In the genomic region with DNA sequence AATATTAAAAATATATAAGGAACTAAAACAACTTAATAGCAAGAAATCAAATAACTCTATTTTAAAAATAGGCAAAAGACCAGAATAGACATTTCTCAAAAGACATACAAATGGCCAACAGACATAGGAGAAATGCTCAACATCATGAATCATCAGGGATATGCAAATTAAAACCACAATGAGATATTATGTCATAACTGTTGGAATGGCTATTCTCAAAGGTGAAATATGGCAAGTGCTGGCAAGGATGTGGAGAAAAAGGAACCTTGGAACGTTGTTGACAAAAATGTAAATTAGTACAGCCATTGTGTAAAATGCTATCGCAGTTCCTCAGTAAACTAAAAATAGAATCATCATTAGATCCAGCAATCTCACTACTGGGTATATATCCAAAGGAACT, we compare ENCODE assay signal across 26 cellular contexts.
DNase-seq lines count a peak whose midpoint lies in the region; ATAC-seq, FAIRE-seq and TF ChIP-seq lines count a peak whose summit lies in the region.
"Had no signal": no experiment of that assay in that cellular context is flagged by ENCODE, and none has a peak within 500 bp of the region (broad histone marks: within the 10 kb centered on the region; RNA-seq: fewer than 3 reads in every experiment).

No MANE protein-coding gene starts in this region.

- ATAC-seq in IMR-90 (ENCODE audit: low read depth) (no peak), GM19328 (IDR thresholded peaks at IDR 0.05; ENCODE audit: unreplicated experiment) (no peak)
- ATAC-seq: gastrocnemius medialis, left lung, mucosa of descending colon had no signal

- no peak overlapping the region for H2AFZ ChIP-seq in IMR-90 (replicated peaks; ENCODE audit: low read length, poor library complexity)

- H2AK5ac ChIP-seq in IMR-90 (ENCODE audit: low read depth, low read length), result no peak overlapping the region

- H3K4me3 ChIP-seq in IMR-90 (ENCODE audit: insufficient read depth, low read depth, low read length) (no peak overlapping the region), brain microvascular endothelial cell (ENCODE audit: low read depth, low read length) (no peak overlapping the region), fibroblast of villous mesenchyme (ENCODE audit: low read depth, low read length) (no peak overlapping the region)
- H3K4me3 ChIP-seq: gastrocnemius medialis, left lung, mucosa of descending colon, spleen, vagina had no signal

- H4K8ac ChIP-seq in IMR-90 (ENCODE audit: low read depth in 2 of 2, low read length in 2 of 2), result no peak overlapping the region

- no peak overlapping the region for H2BK5ac ChIP-seq in IMR-90 (ENCODE audit: low read depth, low read length, poor library complexity, severe bottlenecking)

- no peak overlapping the region for H3K23ac ChIP-seq in IMR-90 (ENCODE audit: low read depth, low read length)

- CTCF ChIA-PET in IMR-90 (lab: Yijun Ruan, JAX), result no interaction called here

- H2BK20ac ChIP-seq in IMR-90 (ENCODE audit: low read depth, low read length), result no peak overlapping the region

- H3K36me3 ChIP-seq in IMR-90 (ENCODE audit: control insufficient read depth, insufficient read depth, low read length) (no peaks in the 10 kb centered on the region), brain microvascular endothelial cell (replicated peaks) (no peaks in the 10 kb centered on the region)
- H3K36me3 ChIP-seq: gastrocnemius medialis, left lung, spleen, vagina had no signal

- no peak for TF ChIP-seq RAD21 in IMR-90 (IDR thresholded peaks at IDR 0.05; ENCODE audit: low read length)

- no peak overlapping the region for H3K56ac ChIP-seq in IMR-90 (ENCODE audit: extremely low read depth, insufficient read depth, low read length)

- H3K36me3 Mint-ChIP-seq in nephron progenitor cell (ENCODE audit: low read depth), result peaks cover 6% of the 10 kb centered on the region

- H3K27me3 ChIP-seq in IMR-90 (ENCODE audit: control insufficient read depth, insufficient read depth, low read length) (no peaks in the 10 kb centered on the region), brain microvascular endothelial cell (replicated peaks) (no peaks in the 10 kb centered on the region)
- H3K27me3 ChIP-seq: gastrocnemius medialis, left lung, spleen, vagina had no signal

- no peaks in the 10 kb centered on the region for H3K79me1 ChIP-seq in IMR-90 (ENCODE audit: low read depth in 1 of 2, low read length in 2 of 2)

- peaks cover 11% of the 10 kb centered on the region for H3K4me1 Mint-ChIP-seq in nephron progenitor cell
- H3K4me1 Mint-ChIP-seq: activated CD4-positive, alpha-beta T cell treated with anti-CD3 and anti-CD28 coated beads, Interleukin-2, amount 10 ng/mL, durations not matched to agents 7 days and 5 days had no signal

- no peak overlapping the region for H4K91ac ChIP-seq in IMR-90 (ENCODE audit: insufficient read depth, low read depth, low read length)

- H4K5ac ChIP-seq in IMR-90 (ENCODE audit: low read depth, low read length), result no peak overlapping the region

- TF ChIP-seq CTCF in D721Med (IDR thresholded peaks at IDR 0.05; ENCODE audit: insufficient read depth, missing control alignments) (no peak), IMR-90 (conservative IDR thresholded peaks at IDR 0.05; ENCODE audit: low read depth, low read length) (no peak), brain microvascular endothelial cell (IDR thresholded peaks at IDR 0.05; ENCODE audit: low read depth, low read length, missing control alignments) (no peak), fibroblast of villous mesenchyme (IDR thresholded peaks at IDR 0.05; ENCODE audit: insufficient read depth, low read depth, low read length) (no peak), nephron progenitor cell (IDR thresholded peaks at IDR 0.05) (no peak)

- H3K4me3 Mint-ChIP-seq in nephron progenitor cell, result no peak overlapping the region
- H3K4me3 Mint-ChIP-seq: activated CD4-positive, alpha-beta T cell treated with anti-CD3 and anti-CD28 coated beads, Interleukin-2, amount 10 ng/mL, durations not matched to agents 7 days and 5 days had no signal

- POLR2A ChIA-PET in IMR-90 (lab: Charles Lee; ENCODE audit: unreplicated experiment), result no interaction called here

- in situ Hi-C loops in IMR-90 (cut with MboI; ENCODE audit: low sequenced_read_pairs) (no loop called here), brain microvascular endothelial cell (cut with HindIII; ENCODE audit: low pct_ligation_motif_present, low sequenced_read_pairs) (no loop called here)

- no peaks in the 10 kb centered on the region for H3K4me1 ChIP-seq in IMR-90 (ENCODE audit: control insufficient read depth, insufficient read depth, low read length)
- H3K4me1 ChIP-seq: left lung, spleen, vagina had no signal

- FAIRE-seq in D721Med (lab: Jason Lieb, UNC), result peak; percentile 63

- no TSS peak for BruUV-seq in IMR-90 (replicated peaks; lab: Mats Ljungman, UMichigan)

- no peak overlapping the region for H3K4me2 ChIP-seq in IMR-90 (ENCODE audit: low read depth, low read length)

- no peaks in the 10 kb centered on the region for H3K9me3 ChIP-seq in IMR-90 (ENCODE audit: control insufficient read depth, insufficient read depth, low read length)
- H3K9me3 ChIP-seq: gastrocnemius medialis, mucosa of descending colon, vagina had no signal

- no peak overlapping the region for H3K9ac ChIP-seq in IMR-90 (ENCODE audit: low read depth, low read length)

- H3K27ac Mint-ChIP-seq in nephron progenitor cell, result no peak overlapping the region
- H3K27ac Mint-ChIP-seq: activated CD4-positive, alpha-beta T cell treated with anti-CD3 and anti-CD28 coated beads, Interleukin-2, amount 10 ng/mL, durations not matched to agents 7 days and 5 days had no signal

- DNase-seq in D721Med (ENCODE audit: insufficient read length, low spot score), result no peak
- DNase-seq in IMR-90, result peak; percentile 57
- peak; percentile 24 for DNase-seq in brain microvascular endothelial cell
- peak; percentile 33 for DNase-seq in fibroblast of villous mesenchyme (ENCODE audit: low read depth)
- DNase-seq in SHP77 (lab: John Stamatoyannopoulos, UW), result no peak
- no peak for DNase-seq in COLO829 (ENCODE audit: low spot score)
- DNase-seq in nephron progenitor cell, result no peak
- DNase-seq: activated CD4-positive, alpha-beta T cell treated with anti-CD3 and anti-CD28 coated beads, Interleukin-2, amount 10 ng/mL, durations not matched to agents 7 days and 5 days; activated CD8-positive, alpha-beta memory T cell treated with anti-CD3 and anti-CD28 coated beads, Interleukin-2, amount 50 U/mL, for 48 hours; activated gamma-delta T cell; cerebellar nuclear complex; DMS 273 treated with DMSO at 0.1 percent for 48 hours; gastrocnemius medialis; KG1; left lung; mucosa of descending colon; NCI-H1092 treated with DMSO at 0.1 percent for 48 hours; NCI-H2029 treated with DMSO at 0.1 percent for 48 hours; NCI-H510A; SIG-M5; spleen; stimulated activated CD8-positive, alpha-beta memory T cell treated with anti-CD3 and anti-CD28 coated beads, Interleukin-4, amount 100 ng/mL, for 48 hours; substantia nigra had no signal

- no CpG with 5 or more reads among the region's 2 CpGs for WGBS in IMR-90 (ENCODE audit: extremely low coverage in 2 of 2, insufficient read length in 1 of 2), 2 experiments

- intact Hi-C loops in IMR-90 (cut with micrococcal nuclease), result no loop called here

- H2AK9ac ChIP-seq in IMR-90 (replicated peaks; ENCODE audit: low read depth, low read length, poor library complexity), result no peak overlapping the region

- H3K18ac ChIP-seq in IMR-90 (ENCODE audit: low read depth, low read length), result no peak overlapping the region

- H3K9me1 ChIP-seq in IMR-90 (ENCODE audit: insufficient read depth, low read length), result no peaks in the 10 kb centered on the region

- H2BK120ac ChIP-seq in IMR-90 (ENCODE audit: low read depth, low read length), result no peak overlapping the region

- H3K27me3 Mint-ChIP-seq in nephron progenitor cell (ENCODE audit: low read depth, poor library complexity), result no peaks in the 10 kb centered on the region
- H3K27me3 Mint-ChIP-seq: activated CD4-positive, alpha-beta T cell treated with anti-CD3 and anti-CD28 coated beads, Interleukin-2, amount 10 ng/mL, durations not matched to agents 7 days and 5 days had no signal

- H3K14ac ChIP-seq in IMR-90 (replicated peaks; ENCODE audit: low read depth, low read length), result no peak overlapping the region

- peaks cover 12% of the 10 kb centered on the region for H3K9me3 Mint-ChIP-seq in nephron progenitor cell

- no peak overlapping the region for H3K27ac ChIP-seq in IMR-90 (ENCODE audit: insufficient read depth, low read length)
- H3K27ac ChIP-seq in brain microvascular endothelial cell, result no peak overlapping the region
- H3K27ac ChIP-seq: C4-2B, gastrocnemius medialis, left lung, spleen, vagina had no signal

- H4K20me1 ChIP-seq in IMR-90 (ENCODE audit: insufficient read depth, low read length), result no peaks in the 10 kb centered on the region

- H2BK15ac ChIP-seq in IMR-90 (ENCODE audit: low read depth, low read length), result no peak overlapping the region

- no peak for TF ChIP-seq POLR2A in IMR-90 (IDR thresholded peaks at IDR 0.05; ENCODE audit: low read depth, low read length)

- no peak overlapping the region for H3K4ac ChIP-seq in IMR-90 (ENCODE audit: low read depth, low read length)

- dilution Hi-C loops in IMR-90 (cut with HindIII; ENCODE audit: low sequenced_read_pairs, unreplicated experiment), result no loop called here

TF ChIP-seq in IMR-90, 13 proteins besides CTCF, POLR2A, EP300 and RAD21 (continues in another document):
- TF ChIP-seq NFE2L2 (IDR thresholded peaks at IDR 0.05; ENCODE audit: low read depth, low read length) (no peak), FOS (IDR thresholded peaks at IDR 0.05; ENCODE audit: low read depth, low read length) (no peak), RCOR1 (IDR thresholded peaks at IDR 0.05; ENCODE audit: insufficient replicate concordance, low read length) (no peak), RFX5 (IDR thresholded peaks at IDR 0.05; ENCODE audit: low read depth, low read length) (no peak), MAZ (IDR thresholded peaks at IDR 0.05; ENCODE audit: borderline replicate concordance, low read depth, low read length) (no peak), MXI1 (IDR thresholded peaks at IDR 0.05; ENCODE audit: borderline replicate concordance, low read depth, low read length) (no peak), SMC3 (IDR thresholded peaks at IDR 0.05; ENCODE audit: low read depth, low read length) (no peak), MAFK (IDR thresholded peaks at IDR 0.05; ENCODE audit: low read depth, low read length) (no peak), CHD1 (IDR thresholded peaks at IDR 0.05; ENCODE audit: low read depth, low read length) (no peak), CEBPB (IDR thresholded peaks at IDR 0.05; ENCODE audit: low read depth, low read length) (no peak)
- TF ChIP-seq, protein P1, sequence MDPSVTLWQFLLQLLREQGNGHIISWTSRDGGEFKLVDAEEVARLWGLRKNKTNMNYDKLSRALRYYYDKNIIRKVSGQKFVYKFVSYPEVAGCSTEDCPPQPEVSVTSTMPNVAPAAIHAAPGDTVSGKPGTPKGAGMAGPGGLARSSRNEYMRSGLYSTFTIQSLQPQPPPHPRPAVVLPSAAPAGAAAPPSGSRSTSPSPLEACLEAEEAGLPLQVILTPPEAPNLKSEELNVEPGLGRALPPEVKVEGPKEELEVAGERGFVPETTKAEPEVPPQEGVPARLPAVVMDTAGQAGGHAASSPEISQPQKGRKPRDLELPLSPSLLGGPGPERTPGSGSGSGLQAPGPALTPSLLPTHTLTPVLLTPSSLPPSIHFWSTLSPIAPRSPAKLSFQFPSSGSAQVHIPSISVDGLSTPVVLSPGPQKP (IDR thresholded peaks at IDR 0.05; ENCODE audit: borderline replicate concordance, low read depth, low read length), result no peak

Comparison
In these comparisons a context has a peak if more than half of its experiments do, and no peak if none do; other contexts are left out.
1. DNase-seq: peak in IMR-90 (single experiment), brain microvascular endothelial cell (single experiment) and fibroblast of villous mesenchyme (single experiment); none in D721Med (single experiment), SHP77 (0 of 2), COLO829 (single experiment) and nephron progenitor cell (single experiment).